2 cellular contexts compared by ENCODE assay signal in genomic region chr12:100263131-100263530, GRCh38.
TF ChIP-seq lines count a peak whose summit lies in the region.

No MANE protein-coding gene starts in this region.

TF ChIP-seq in IMR-90, 13 proteins besides CTCF, POLR2A, EP300 and RAD21:
- TF ChIP-seq CEBPB (IDR thresholded peaks at IDR 0.05; ENCODE audit: low read depth, low read length) (peak; percentile 22; the same call in 1 of the 2 replicates), FOS (IDR thresholded peaks at IDR 0.05; ENCODE audit: low read depth, low read length) (no peak)
TF ChIP-seq in IMR-90: peak in this region for 1.

TF ChIP-seq in K562, 482 proteins besides CTCF, POLR2A, EP300 and RAD21:
- no peak for TF ChIP-seq EGR1 (conservative IDR thresholded peaks at IDR 0.05)
- no peak for TF ChIP-seq ZNF444 (CRISPR knock-in tag; IDR thresholded peaks at IDR 0.05)
- TF ChIP-seq ZNF3 (CRISPR knock-in tag; IDR thresholded peaks at IDR 0.05): no peak
- TF ChIP-seq, protein P1, sequence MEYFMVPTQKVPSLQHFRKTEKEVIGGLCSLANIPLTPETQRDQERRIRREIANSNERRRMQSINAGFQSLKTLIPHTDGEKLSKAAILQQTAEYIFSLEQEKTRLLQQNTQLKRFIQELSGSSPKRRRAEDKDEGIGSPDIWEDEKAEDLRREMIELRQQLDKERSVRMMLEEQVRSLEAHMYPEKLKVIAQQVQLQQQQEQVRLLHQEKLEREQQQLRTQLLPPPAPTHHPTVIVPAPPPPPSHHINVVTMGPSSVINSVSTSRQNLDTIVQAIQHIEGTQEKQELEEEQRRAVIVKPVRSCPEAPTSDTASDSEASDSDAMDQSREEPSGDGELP (CRISPR knock-in tag; IDR thresholded peaks at IDR 0.05; ENCODE audit: borderline replicate concordance): no peak
- TF ChIP-seq SNIP1 (IDR thresholded peaks at IDR 0.05; ENCODE audit: low read depth): no peak
- TF ChIP-seq FIP1L1 (IDR thresholded peaks at IDR 0.05; ENCODE audit: low read depth, low read length, poor library complexity, severe bottlenecking): no peak
- no peak for TF ChIP-seq CEBPG (CRISPR knock-in tag; IDR thresholded peaks at IDR 0.05)
- TF ChIP-seq CEBPG (tag; conservative IDR thresholded peaks at IDR 0.05 in 1 of 2, IDR thresholded peaks at IDR 0.05 in 1 of 2): peak; percentile 61 to 64
- no peak for TF ChIP-seq CGGBP1 (CRISPR knock-in tag; IDR thresholded peaks at IDR 0.05)
- no peak for TF ChIP-seq RBM22 (IDR thresholded peaks at IDR 0.05; ENCODE audit: low read depth, low read length, poor library complexity, severe bottlenecking)
- no peak for TF ChIP-seq CTBP1 (IDR thresholded peaks at IDR 0.05; ENCODE audit: borderline replicate concordance)
- TF ChIP-seq MCM5 (IDR thresholded peaks at IDR 0.05; ENCODE audit: low read depth): no peak
- peak; percentile 43 for TF ChIP-seq CEBPB (tag; IDR thresholded peaks at IDR 0.05)
- TF ChIP-seq TEAD4 (IDR thresholded peaks at IDR 0.05; ENCODE audit: low read length): no peak
- no peak for TF ChIP-seq TEAD4 (CRISPR knock-in tag; IDR thresholded peaks at IDR 0.05; ENCODE audit: borderline replicate concordance)
- TF ChIP-seq MAZ (CRISPR knock-in tag; conservative IDR thresholded peaks at IDR 0.05 in 1 of 2, IDR thresholded peaks at IDR 0.05 in 1 of 2): no peak
- no peak for TF ChIP-seq ZNF384 (IDR thresholded peaks at IDR 0.05; ENCODE audit: low read depth, low read length)
- TF ChIP-seq ZZZ3 (IDR thresholded peaks at IDR 0.05): no peak
- TF ChIP-seq RNF219 (CRISPR knock-in tag; IDR thresholded peaks at IDR 0.05): no peak
- TF ChIP-seq PML (IDR thresholded peaks at IDR 0.05; ENCODE audit: low read length): no peak
- no peak for TF ChIP-seq KHSRP (IDR thresholded peaks at IDR 0.05)
- TF ChIP-seq ZFP1 (CRISPR knock-in tag; IDR thresholded peaks at IDR 0.05): no peak
- peak; percentile 59; the same call in 1 of the 2 replicates for TF ChIP-seq ZSCAN32 (CRISPR knock-in tag; IDR thresholded peaks at IDR 0.05)
- TF ChIP-seq ATF3 (IDR thresholded peaks at IDR 0.05): peak; percentile 66
- TF ChIP-seq ATF3 (CRISPR knock-in tag; conservative IDR thresholded peaks at IDR 0.05): no peak
- TF ChIP-seq ZBTB8A (IDR thresholded peaks at IDR 0.05; ENCODE audit: partially characterized antibody): no peak
- TF ChIP-seq STAT5B (CRISPR knock-in tag; IDR thresholded peaks at IDR 0.05): no peak
- no peak for TF ChIP-seq RBM25 (IDR thresholded peaks at IDR 0.05; ENCODE audit: low read depth, low read length, severe bottlenecking)
- TF ChIP-seq ZFP91 (CRISPR knock-in tag; IDR thresholded peaks at IDR 0.05): no peak
- no peak for TF ChIP-seq CC2D1A (IDR thresholded peaks at IDR 0.05)
- TF ChIP-seq ZNF57 (CRISPR knock-in tag; IDR thresholded peaks at IDR 0.05): no peak
- 0 out of 2 replicates have a peak, but pooled peaks have one; percentile 41 for TF ChIP-seq ATF4 (CRISPR knock-in tag; IDR thresholded peaks at IDR 0.05)
- TF ChIP-seq ZNF143 (CRISPR knock-in tag; IDR thresholded peaks at IDR 0.05): no peak
